1 cellular context compared by ENCODE assay signal in the genomic region with DNA sequence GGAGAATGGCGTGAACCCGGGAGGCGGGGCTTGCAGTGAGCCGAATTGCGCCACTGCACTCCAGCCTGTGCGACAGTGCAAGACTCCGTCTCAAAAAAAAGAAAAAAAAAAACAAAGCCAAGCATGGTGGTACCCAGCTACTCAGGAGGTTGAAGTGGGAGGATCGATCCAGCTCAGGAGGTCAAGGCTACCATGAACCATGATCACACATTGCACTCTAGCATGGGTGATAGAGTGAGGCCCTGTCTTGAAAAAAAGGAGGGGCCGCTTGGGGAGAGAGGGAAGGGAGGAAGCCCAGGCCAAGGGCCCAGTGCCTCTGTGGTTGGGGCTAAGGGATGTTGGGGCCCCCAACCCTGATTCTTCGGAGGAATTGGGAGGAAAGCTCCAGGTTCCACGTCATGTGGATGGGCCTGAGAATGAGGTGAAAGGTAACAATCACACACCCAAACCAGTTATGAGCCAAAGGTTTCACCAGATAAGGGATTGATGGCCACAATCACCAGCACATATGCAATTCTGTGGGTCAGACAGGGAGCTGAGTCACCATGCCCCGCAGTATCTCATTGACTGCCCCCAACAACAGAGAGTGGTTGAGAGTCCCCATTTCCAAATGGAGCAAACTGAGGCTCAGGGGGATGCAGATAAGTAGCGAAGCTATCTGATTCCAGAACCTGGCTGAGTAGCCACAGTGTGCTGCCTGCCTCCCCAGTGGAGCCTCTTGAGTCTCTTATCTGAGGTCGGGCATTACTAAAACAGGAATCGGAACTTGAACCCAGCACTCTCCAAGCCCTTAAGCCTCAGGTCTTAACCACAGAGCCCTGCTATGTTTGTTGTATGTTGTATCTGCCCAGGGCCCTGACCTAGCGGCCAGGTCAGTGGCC.
TF ChIP-seq lines count a peak whose summit lies in the region.

No MANE protein-coding gene starts in this region.

TF ChIP-seq in HepG2, 621 proteins besides CTCF, POLR2A, EP300 and RAD21 (continues in another document):
- no peak for TF ChIP-seq ZNF746 (CRISPR knock-in tag; IDR thresholded peaks at IDR 0.05)
- TF ChIP-seq, protein P1, sequence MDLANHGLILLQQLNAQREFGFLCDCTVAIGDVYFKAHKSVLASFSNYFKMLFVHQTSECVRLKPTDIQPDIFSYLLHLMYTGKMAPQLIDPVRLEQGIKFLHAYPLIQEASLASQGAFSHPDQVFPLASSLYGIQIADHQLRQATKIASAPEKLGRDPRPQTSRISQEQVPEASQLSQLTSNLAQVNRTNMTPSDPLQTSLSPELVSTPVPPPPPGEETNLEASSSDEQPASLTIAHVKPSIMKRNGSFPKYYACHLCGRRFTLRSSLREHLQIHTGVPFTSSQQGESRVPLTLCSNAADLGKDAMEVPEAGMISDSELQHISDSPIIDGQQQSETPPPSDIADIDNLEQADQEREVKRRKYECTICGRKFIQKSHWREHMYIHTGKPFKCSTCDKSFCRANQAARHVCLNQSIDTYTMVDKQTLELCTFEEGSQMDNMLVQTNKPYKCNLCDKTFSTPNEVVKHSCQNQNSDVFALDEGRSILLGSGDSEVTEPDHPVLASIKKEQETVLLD (CRISPR knock-in tag; IDR thresholded peaks at IDR 0.05; ENCODE audit: low read depth), result no peak
- no peak; the same call in 1 of the 2 replicates for TF ChIP-seq ZMYM3 (CRISPR knock-in tag; IDR thresholded peaks at IDR 0.05)
- TF ChIP-seq ZNF234 (CRISPR knock-in tag; conservative IDR thresholded peaks at IDR 0.05), result no peak
- peak; percentile 27; the same call in 1 of the 2 replicates for TF ChIP-seq KLF6 (CRISPR knock-in tag; IDR thresholded peaks at IDR 0.05)
- no peak for TF ChIP-seq NFE2 (CRISPR knock-in tag; IDR thresholded peaks at IDR 0.05)
- TF ChIP-seq NFRKB (IDR thresholded peaks at IDR 0.05), result no peak
- no peak for TF ChIP-seq ZNF20 (CRISPR knock-in tag; IDR thresholded peaks at IDR 0.05)
- TF ChIP-seq NR3C1 (CRISPR knock-in tag; IDR thresholded peaks at IDR 0.05), result no peak
- TF ChIP-seq JUN (CRISPR knock-in tag; IDR thresholded peaks at IDR 0.05), result no peak
- no peak for TF ChIP-seq TRIM24 (CRISPR knock-in tag; IDR thresholded peaks at IDR 0.05)
- TF ChIP-seq MYPOP (CRISPR knock-in tag; IDR thresholded peaks at IDR 0.05), result no peak; the same call in 1 of the 2 replicates
- no peak for TF ChIP-seq ARID5B (CRISPR knock-in tag; IDR thresholded peaks at IDR 0.05)
- TF ChIP-seq ZNF24 (IDR thresholded peaks at IDR 0.05), result no peak
- TF ChIP-seq ZFY (CRISPR knock-in tag; IDR thresholded peaks at IDR 0.05), result peak; percentile 17; the same call in 1 of the 2 replicates
- no peak for TF ChIP-seq SETDB1 (CRISPR knock-in tag; IDR thresholded peaks at IDR 0.05; ENCODE audit: borderline replicate concordance)
- TF ChIP-seq HMG20B (CRISPR knock-in tag; conservative IDR thresholded peaks at IDR 0.05), result no peak
- TF ChIP-seq PLRG1 (conservative IDR thresholded peaks at IDR 0.05), result no peak
- TF ChIP-seq, protein P2, sequence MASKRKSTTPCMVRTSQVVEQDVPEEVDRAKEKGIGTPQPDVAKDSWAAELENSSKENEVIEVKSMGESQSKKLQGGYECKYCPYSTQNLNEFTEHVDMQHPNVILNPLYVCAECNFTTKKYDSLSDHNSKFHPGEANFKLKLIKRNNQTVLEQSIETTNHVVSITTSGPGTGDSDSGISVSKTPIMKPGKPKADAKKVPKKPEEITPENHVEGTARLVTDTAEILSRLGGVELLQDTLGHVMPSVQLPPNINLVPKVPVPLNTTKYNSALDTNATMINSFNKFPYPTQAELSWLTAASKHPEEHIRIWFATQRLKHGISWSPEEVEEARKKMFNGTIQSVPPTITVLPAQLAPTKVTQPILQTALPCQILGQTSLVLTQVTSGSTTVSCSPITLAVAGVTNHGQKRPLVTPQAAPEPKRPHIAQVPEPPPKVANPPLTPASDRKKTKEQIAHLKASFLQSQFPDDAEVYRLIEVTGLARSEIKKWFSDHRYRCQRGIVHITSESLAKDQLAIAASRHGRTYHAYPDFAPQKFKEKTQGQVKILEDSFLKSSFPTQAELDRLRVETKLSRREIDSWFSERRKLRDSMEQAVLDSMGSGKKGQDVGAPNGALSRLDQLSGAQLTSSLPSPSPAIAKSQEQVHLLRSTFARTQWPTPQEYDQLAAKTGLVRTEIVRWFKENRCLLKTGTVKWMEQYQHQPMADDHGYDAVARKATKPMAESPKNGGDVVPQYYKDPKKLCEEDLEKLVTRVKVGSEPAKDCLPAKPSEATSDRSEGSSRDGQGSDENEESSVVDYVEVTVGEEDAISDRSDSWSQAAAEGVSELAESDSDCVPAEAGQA (IDR thresholded peaks at IDR 0.05; ENCODE audit: low read depth), result no peak
- TF ChIP-seq, protein P2 (CRISPR knock-in tag; IDR thresholded peaks at IDR 0.05; ENCODE audit: borderline replicate concordance), result no peak
- TF ChIP-seq SMAD9 (CRISPR knock-in tag; IDR thresholded peaks at IDR 0.05), result no peak
- 0 out of 2 replicates have a peak, but pooled peaks have one; percentile 16 for TF ChIP-seq ZNF136 (CRISPR knock-in tag; IDR thresholded peaks at IDR 0.05; ENCODE audit: low read depth)
- TF ChIP-seq PHF8 (CRISPR knock-in tag; IDR thresholded peaks at IDR 0.05), result no peak
- no peak for TF ChIP-seq CREB1 (IDR thresholded peaks at IDR 0.05)
- TF ChIP-seq CREB1 (CRISPR knock-in tag; IDR thresholded peaks at IDR 0.05), result 0 out of 2 replicates have a peak, but pooled peaks have one; percentile 34
- TF ChIP-seq ZNF660 (CRISPR knock-in tag; IDR thresholded peaks at IDR 0.05; ENCODE audit: borderline replicate concordance, low read depth), result no peak
- no peak for TF ChIP-seq NFE2L2 (IDR thresholded peaks at IDR 0.05; ENCODE audit: low read length)
- no peak for TF ChIP-seq HOXA9 (CRISPR knock-in tag; IDR thresholded peaks at IDR 0.05; ENCODE audit: borderline replicate concordance)
- TF ChIP-seq HOMEZ (CRISPR knock-in tag; IDR thresholded peaks at IDR 0.05; ENCODE audit: low read depth), result no peak
- TF ChIP-seq, protein P3, sequence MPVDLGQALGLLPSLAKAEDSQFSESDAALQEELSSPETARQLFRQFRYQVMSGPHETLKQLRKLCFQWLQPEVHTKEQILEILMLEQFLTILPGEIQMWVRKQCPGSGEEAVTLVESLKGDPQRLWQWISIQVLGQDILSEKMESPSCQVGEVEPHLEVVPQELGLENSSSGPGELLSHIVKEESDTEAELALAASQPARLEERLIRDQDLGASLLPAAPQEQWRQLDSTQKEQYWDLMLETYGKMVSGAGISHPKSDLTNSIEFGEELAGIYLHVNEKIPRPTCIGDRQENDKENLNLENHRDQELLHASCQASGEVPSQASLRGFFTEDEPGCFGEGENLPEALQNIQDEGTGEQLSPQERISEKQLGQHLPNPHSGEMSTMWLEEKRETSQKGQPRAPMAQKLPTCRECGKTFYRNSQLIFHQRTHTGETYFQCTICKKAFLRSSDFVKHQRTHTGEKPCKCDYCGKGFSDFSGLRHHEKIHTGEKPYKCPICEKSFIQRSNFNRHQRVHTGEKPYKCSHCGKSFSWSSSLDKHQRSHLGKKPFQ (CRISPR knock-in tag; IDR thresholded peaks at IDR 0.05; ENCODE audit: insufficient replicate concordance), result no peak
- no peak for TF ChIP-seq ZFP90 (CRISPR knock-in tag; IDR thresholded peaks at IDR 0.05; ENCODE audit: borderline replicate concordance)
- 0 out of 2 replicates have a peak, but pooled peaks have one; percentile 8 for TF ChIP-seq TBX3 (IDR thresholded peaks at IDR 0.05; ENCODE audit: borderline replicate concordance)
- TF ChIP-seq TEAD3 (CRISPR knock-in tag; optimal IDR thresholded peaks at IDR 0.05; ENCODE audit: borderline replicate concordance), result peak; percentile 13
- TF ChIP-seq PRMT3 (CRISPR knock-in tag; IDR thresholded peaks at IDR 0.05; ENCODE audit: borderline replicate concordance, low read depth), result no peak
- TF ChIP-seq GPBP1L1 (CRISPR knock-in tag; IDR thresholded peaks at IDR 0.05), result no peak
- TF ChIP-seq ZNF572 (CRISPR knock-in tag; IDR thresholded peaks at IDR 0.05), result no peak
- TF ChIP-seq HOXD1 (CRISPR knock-in tag; IDR thresholded peaks at IDR 0.05), result no peak
- no peak for TF ChIP-seq FOXJ3 (CRISPR knock-in tag; IDR thresholded peaks at IDR 0.05; ENCODE audit: borderline replicate concordance)
- TF ChIP-seq RELA (CRISPR knock-in tag; IDR thresholded peaks at IDR 0.05), result no peak
- TF ChIP-seq NFKB2 (CRISPR knock-in tag; IDR thresholded peaks at IDR 0.05; ENCODE audit: borderline replicate concordance), result no peak
- TF ChIP-seq HIVEP1 (CRISPR knock-in tag; IDR thresholded peaks at IDR 0.05), result no peak
- TF ChIP-seq BRCA1 (CRISPR knock-in tag; IDR thresholded peaks at IDR 0.05), result no peak
- TF ChIP-seq, protein P4, sequence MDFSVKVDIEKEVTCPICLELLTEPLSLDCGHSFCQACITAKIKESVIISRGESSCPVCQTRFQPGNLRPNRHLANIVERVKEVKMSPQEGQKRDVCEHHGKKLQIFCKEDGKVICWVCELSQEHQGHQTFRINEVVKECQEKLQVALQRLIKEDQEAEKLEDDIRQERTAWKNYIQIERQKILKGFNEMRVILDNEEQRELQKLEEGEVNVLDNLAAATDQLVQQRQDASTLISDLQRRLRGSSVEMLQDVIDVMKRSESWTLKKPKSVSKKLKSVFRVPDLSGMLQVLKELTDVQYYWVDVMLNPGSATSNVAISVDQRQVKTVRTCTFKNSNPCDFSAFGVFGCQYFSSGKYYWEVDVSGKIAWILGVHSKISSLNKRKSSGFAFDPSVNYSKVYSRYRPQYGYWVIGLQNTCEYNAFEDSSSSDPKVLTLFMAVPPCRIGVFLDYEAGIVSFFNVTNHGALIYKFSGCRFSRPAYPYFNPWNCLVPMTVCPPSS (IDR thresholded peaks at IDR 0.05), result no peak
- TF ChIP-seq CBX2 (IDR thresholded peaks at IDR 0.05; ENCODE audit: low read depth, low read length), result no peak
- TF ChIP-seq CBX2 (CRISPR knock-in tag; IDR thresholded peaks at IDR 0.05; ENCODE audit: low read depth), result no peak
